1 cellular context compared by ENCODE assay signal in the genomic region with DNA sequence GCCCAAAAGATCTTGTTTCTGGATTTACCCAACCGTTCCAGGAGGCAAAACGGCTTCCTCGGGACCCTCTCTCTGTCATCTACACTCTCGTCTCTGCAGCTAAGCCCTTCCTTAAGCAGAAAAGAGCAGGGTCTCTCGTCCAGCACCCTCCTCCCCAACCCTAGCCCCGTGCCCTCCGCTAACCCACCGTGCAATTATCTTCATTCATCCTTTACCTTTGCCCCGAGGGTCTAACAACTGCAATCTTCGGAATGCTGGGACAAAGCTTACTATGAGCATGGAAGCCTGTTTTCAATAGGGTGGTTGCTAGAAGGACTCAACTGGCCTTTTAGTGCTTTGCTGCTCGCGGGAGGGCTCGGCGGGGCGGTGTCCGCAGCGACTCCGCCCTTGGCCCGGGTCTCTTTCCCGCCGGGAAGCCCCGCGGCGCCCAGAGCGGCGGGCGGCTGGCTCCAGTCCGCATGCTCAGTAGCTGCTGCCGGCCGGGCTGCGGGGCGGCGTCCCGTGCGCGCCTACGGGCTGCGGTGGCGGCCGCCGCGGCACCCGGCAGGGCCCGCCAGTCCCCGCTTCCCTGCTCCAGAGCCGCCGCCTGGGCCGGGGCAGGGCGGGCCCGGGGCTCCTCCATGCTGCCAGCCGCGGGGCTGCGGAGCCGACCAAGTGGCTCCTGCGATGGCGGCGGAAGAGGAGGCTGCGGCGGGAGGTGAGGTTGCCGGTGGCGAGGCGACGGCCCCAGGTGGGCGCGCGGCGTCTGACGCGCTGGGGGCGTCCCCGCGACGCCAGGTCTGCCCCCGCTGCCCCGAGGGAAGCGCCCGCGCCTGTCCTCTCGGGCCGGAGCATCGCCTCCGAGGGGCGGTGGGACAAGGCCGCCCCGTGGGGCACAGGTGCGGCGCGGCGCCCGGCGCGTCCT.
TF ChIP-seq lines count a peak whose summit lies in the region.

A gene with protein sequence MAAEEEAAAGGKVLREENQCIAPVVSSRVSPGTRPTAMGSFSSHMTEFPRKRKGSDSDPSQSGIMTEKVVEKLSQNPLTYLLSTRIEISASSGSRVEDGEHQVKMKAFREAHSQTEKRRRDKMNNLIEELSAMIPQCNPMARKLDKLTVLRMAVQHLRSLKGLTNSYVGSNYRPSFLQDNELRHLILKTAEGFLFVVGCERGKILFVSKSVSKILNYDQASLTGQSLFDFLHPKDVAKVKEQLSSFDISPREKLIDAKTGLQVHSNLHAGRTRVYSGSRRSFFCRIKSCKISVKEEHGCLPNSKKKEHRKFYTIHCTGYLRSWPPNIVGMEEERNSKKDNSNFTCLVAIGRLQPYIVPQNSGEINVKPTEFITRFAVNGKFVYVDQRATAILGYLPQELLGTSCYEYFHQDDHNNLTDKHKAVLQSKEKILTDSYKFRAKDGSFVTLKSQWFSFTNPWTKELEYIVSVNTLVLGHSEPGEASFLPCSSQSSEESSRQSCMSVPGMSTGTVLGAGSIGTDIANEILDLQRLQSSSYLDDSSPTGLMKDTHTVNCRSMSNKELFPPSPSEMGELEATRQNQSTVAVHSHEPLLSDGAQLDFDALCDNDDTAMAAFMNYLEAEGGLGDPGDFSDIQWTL (plus strand): TSS at position 430 of the 904 bp plus-strand sequence. CDS start 237 bp downstream, at position 667.

TF ChIP-seq in WTC11, 78 proteins besides CTCF, POLR2A, EP300 and RAD21 (continued from another document):
- TF ChIP-seq, protein P1, sequence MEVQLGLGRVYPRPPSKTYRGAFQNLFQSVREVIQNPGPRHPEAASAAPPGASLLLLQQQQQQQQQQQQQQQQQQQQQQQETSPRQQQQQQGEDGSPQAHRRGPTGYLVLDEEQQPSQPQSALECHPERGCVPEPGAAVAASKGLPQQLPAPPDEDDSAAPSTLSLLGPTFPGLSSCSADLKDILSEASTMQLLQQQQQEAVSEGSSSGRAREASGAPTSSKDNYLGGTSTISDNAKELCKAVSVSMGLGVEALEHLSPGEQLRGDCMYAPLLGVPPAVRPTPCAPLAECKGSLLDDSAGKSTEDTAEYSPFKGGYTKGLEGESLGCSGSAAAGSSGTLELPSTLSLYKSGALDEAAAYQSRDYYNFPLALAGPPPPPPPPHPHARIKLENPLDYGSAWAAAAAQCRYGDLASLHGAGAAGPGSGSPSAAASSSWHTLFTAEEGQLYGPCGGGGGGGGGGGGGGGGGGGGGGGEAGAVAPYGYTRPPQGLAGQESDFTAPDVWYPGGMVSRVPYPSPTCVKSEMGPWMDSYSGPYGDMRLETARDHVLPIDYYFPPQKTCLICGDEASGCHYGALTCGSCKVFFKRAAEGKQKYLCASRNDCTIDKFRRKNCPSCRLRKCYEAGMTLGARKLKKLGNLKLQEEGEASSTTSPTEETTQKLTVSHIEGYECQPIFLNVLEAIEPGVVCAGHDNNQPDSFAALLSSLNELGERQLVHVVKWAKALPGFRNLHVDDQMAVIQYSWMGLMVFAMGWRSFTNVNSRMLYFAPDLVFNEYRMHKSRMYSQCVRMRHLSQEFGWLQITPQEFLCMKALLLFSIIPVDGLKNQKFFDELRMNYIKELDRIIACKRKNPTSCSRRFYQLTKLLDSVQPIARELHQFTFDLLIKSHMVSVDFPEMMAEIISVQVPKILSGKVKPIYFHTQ (CRISPR knock-in tag; IDR thresholded peaks at IDR 0.05) = no peak
- TF ChIP-seq ZNF317 (CRISPR knock-in tag; IDR thresholded peaks at IDR 0.05; ENCODE audit: borderline replicate concordance, low read depth) (no peak), ZNF138 (CRISPR knock-in tag; conservative IDR thresholded peaks at IDR 0.05) (no peak), NFATC4 (CRISPR knock-in tag; IDR thresholded peaks at IDR 0.05) (no peak), TCF7 (CRISPR knock-in tag; IDR thresholded peaks at IDR 0.05; ENCODE audit: low read depth) (peak; percentile 88; the same call in 1 of the 2 replicates)
- TF ChIP-seq, protein P2, sequence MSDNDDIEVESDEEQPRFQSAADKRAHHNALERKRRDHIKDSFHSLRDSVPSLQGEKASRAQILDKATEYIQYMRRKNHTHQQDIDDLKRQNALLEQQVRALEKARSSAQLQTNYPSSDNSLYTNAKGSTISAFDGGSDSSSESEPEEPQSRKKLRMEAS (CRISPR knock-in tag; IDR thresholded peaks at IDR 0.05) = peak; percentile 18; the same call in 1 of the 2 replicates
- TF ChIP-seq, protein P3, sequence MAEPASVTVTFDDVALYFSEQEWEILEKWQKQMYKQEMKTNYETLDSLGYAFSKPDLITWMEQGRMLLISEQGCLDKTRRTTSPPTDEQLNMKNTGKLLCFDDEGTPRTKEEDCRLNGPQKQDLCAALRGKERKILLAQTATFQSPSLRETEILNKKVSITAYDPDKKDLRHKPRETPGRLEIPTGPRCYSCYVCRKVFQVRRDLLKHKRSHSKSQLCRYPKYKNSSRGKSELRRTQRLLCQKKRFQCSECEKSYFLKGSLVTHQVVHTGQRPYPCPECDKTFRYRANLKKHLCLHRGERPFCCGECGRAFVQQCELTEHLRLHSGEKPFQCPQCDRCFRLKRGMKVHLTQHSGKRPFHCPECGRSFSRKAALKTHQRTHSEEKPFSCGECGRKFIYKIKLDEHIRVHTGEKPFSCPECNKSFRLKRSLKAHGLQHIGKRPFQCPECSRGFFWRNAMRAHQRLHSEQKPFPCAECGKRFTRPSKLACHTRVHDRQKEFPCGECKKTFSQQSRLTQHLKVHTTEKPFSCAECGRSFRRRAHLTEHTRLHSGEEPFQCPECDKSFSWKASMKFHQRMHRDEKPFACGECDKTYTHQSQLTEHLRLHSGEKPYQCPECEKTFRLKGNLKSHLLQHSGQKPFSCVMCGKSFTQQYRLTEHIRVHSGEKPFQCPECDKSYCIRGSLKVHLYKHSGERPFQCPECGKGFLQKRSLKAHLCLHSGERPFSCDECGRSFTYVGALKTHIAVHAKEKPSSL (CRISPR knock-in tag; conservative IDR thresholded peaks at IDR 0.05) = no peak
- TF ChIP-seq, protein P4, sequence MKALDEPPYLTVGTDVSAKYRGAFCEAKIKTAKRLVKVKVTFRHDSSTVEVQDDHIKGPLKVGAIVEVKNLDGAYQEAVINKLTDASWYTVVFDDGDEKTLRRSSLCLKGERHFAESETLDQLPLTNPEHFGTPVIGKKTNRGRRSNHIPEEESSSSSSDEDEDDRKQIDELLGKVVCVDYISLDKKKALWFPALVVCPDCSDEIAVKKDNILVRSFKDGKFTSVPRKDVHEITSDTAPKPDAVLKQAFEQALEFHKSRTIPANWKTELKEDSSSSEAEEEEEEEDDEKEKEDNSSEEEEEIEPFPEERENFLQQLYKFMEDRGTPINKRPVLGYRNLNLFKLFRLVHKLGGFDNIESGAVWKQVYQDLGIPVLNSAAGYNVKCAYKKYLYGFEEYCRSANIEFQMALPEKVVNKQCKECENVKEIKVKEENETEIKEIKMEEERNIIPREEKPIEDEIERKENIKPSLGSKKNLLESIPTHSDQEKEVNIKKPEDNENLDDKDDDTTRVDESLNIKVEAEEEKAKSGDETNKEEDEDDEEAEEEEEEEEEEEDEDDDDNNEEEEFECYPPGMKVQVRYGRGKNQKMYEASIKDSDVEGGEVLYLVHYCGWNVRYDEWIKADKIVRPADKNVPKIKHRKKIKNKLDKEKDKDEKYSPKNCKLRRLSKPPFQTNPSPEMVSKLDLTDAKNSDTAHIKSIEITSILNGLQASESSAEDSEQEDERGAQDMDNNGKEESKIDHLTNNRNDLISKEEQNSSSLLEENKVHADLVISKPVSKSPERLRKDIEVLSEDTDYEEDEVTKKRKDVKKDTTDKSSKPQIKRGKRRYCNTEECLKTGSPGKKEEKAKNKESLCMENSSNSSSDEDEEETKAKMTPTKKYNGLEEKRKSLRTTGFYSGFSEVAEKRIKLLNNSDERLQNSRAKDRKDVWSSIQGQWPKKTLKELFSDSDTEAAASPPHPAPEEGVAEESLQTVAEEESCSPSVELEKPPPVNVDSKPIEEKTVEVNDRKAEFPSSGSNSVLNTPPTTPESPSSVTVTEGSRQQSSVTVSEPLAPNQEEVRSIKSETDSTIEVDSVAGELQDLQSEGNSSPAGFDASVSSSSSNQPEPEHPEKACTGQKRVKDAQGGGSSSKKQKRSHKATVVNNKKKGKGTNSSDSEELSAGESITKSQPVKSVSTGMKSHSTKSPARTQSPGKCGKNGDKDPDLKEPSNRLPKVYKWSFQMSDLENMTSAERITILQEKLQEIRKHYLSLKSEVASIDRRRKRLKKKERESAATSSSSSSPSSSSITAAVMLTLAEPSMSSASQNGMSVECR (CRISPR knock-in tag; IDR thresholded peaks at IDR 0.05; ENCODE audit: borderline replicate concordance) = no peak; the same call in 1 of the 2 replicates
